In genomic region chr4:22522706-22523501, GRCh38 we compare ENCODE assay signal across 26 cellular contexts. TPM values are rescaled to one million over a fixed set of nuclear protein-coding genes. Genes with fewer than 3 reads are reported as not detected.
"Had no signal": no experiment of that assay in that cellular context is flagged by ENCODE, and none has a peak within 500 bp of the region (broad histone marks: within the 10 kb centered on the region; RNA-seq: fewer than 3 reads in every experiment).

No MANE protein-coding gene starts in this region.

- DNase-seq: activated B cell treated with CpG ODN at 0.5 μM for 24 hours; activated CD4-positive, alpha-beta T cell treated with anti-CD3 and anti-CD28 coated beads for 1 hour; activated CD4-positive, alpha-beta T cell treated with anti-CD3 and anti-CD28 coated beads, Interleukin-2, amount 10 ng/mL, durations not matched to agents 24 days and 14 days; activated CD4-positive, alpha-beta T cell treated with anti-CD3 and anti-CD28 coated beads, Interleukin-2, amount 50 U/mL, for 48 hours; activated CD8-positive, alpha-beta memory T cell treated with anti-CD3 and anti-CD28 coated beads, Interleukin-2, amount 10 ng/mL, durations not matched to agents 7 days and 5 days; activated effector memory CD4-positive, alpha-beta T cell treated with anti-CD3 and anti-CD28 coated beads, Interleukin-2, amount 50 U/mL, for 16 hours; activated naive CD4-positive, alpha-beta T cell treated with Interleukin-2 at 50 U/mL for 16 hours; activated naive CD8-positive, alpha-beta T cell treated with anti-CD3 and anti-CD28 coated beads, Interleukin-2, amount 50 U/mL, for 24 hours; activated T-cell treated with anti-CD3 and anti-CD28 coated beads, Interleukin-2, amount 50 U/mL, for 24 hours; amniotic stem cell; body of pancreas; cerebellar nuclear complex; Kasumi-1; KBM-7; NCI-H1048; NCI-H1694; NCI-H2081; NCI-H446; NCI-H524; PC-9; SIG-M5; T-helper 17 cell; T-helper 9 cell had no signal

- H3K27me3 ChIP-seq: ascending aorta, body of pancreas, cardiac muscle cell had no signal

- H3K4me2 ChIP-seq: PC-9 had no signal

- H3K27ac ChIP-seq: ascending aorta, body of pancreas, cardiac muscle cell, PC-9 had no signal

- H3K4me3 ChIP-seq: ascending aorta, body of pancreas, cardiac muscle cell, PC-9 had no signal

- H3K4me1 ChIP-seq: ascending aorta, body of pancreas had no signal

- H3K9me3 ChIP-seq: ascending aorta, body of pancreas had no signal

- H3K36me3 ChIP-seq: ascending aorta, cardiac muscle cell had no signal

- ATAC-seq: activated CD8-positive, alpha-beta memory T cell treated with anti-CD3 and anti-CD28 coated beads, Interleukin-2, amount 10 ng/mL, durations not matched to agents 7 days and 5 days; activated naive CD4-positive, alpha-beta T cell treated with anti-CD3 and anti-CD28 coated beads, Interleukin-2, amount 50 U/mL, for 72 hours; activated naive CD8-positive, alpha-beta T cell treated with anti-CD3 and anti-CD28 coated beads, Interleukin-2, amount 50 U/mL, for 24 hours; body of pancreas; T-helper 17 cell had no signal

- H2AFZ ChIP-seq: PC-9 had no signal

RNA-seq across cellular contexts. Expression of gene ADGRA3, which starts 7.0 kb away (rescaled TPM):
- total RNA-seq: activated B cell treated with CpG ODN at 0.5 μM for 24 hours had no signal
